In the genomic region with DNA sequence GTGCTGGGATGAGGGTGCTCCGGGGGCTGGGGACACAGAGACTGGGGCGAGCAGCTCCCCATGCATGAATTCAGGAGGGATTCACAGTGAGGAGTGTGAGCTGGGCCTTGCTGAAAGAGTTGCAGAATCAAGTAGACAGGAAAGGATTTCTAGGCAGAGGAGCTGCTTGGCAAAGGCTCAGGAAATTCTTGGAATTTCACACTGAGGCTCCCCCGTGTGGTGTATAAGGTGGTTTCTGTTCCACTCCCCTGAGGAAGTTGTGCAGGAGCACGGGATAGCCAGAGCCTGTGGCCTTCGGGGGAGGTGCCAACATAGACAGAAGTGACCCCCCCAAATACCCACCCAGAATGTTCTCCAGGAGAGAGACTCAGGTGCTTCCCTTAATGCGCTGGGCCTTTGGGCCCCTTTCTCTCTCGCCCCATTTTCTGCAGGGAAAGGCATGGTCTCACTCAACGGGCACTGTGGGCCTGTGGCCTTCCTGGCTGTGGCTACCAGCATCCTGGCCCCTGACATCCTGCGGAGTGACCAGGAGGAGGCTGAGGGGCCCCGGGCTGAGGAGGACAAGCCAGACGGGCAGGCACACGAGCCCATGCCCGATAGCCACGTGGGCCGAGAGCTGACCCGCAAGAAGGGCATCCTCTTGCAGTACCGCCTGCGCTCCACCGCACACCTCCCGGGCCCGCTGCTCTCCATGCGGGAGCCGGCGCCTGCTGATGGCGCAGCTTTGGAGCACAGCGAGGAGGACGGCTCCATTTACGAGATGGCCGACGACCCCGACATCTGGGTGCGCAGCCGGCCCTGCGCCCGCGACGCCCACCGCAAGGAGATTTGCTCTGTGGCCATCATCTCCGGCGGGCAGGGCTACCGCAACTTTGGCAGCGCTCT, we compare ENCODE assay signal across 8 cellular contexts. TPM values are rescaled to one million over a fixed set of nuclear protein-coding genes. Genes with fewer than 3 reads are reported as not detected.
DNase-seq lines count a peak whose midpoint lies in the region; ATAC-seq and TF ChIP-seq lines count a peak whose summit lies in the region.

No MANE protein-coding gene starts in this region.

- no peak overlapping the region for H3K27ac ChIP-seq in neural progenitor cell

- H3K27me3 Mint-ChIP-seq in neural progenitor cell (ENCODE audit: insufficient read depth, low read depth), result peaks cover 5% of the 10 kb centered on the region

- ATAC-seq in HG03469 (IDR thresholded peaks at IDR 0.05; ENCODE audit: unreplicated experiment) (no peak), GM18861 (IDR thresholded peaks at IDR 0.05; ENCODE audit: unreplicated experiment) (no peak), GM19455 (IDR thresholded peaks at IDR 0.05; ENCODE audit: unreplicated experiment) (no peak)

- H3K4me3 Mint-ChIP-seq in neural progenitor cell, result no peak overlapping the region

- POLR2A ChIA-PET in GM10248 (lab: Yijun Ruan, JAX), result no interaction called here

- no peak overlapping the region for H3K9ac ChIP-seq in neural progenitor cell

- H2AFZ ChIP-seq in neural progenitor cell (replicated peaks), result no peak overlapping the region

- TF ChIP-seq CTCF in neural progenitor cell (IDR thresholded peaks at IDR 0.05) (peak; percentile 60), GM10248 (IDR thresholded peaks at IDR 0.05; ENCODE audit: control extremely low read depth, extremely low read depth, low read depth, missing control alignments) (no peak)

- DNase-seq in DMS 273 (lab: John Stamatoyannopoulos, UW; ENCODE audit: unreplicated experiment), result peak; percentile 83
- DNase-seq in RKO (ENCODE audit: low spot score), result peak; percentile 51
- DNase-seq in fibroblast of peridontal ligament (ENCODE audit: extremely low read depth), result peak; percentile 60
- peak; percentile 73 for DNase-seq in neural progenitor cell (ENCODE audit: low spot score)
- DNase-seq in GM10248 (ENCODE audit: extremely low spot score), result no peak

- peaks cover 8% of the 10 kb centered on the region for H3F3A ChIP-seq in neural progenitor cell (ENCODE audit: low read depth)

- H3K4me1 Mint-ChIP-seq in neural progenitor cell, result peaks cover 22% of the 10 kb centered on the region

- H3K4me3 ChIP-seq in neural progenitor cell, result no peak overlapping the region

- H3K36me3 Mint-ChIP-seq in neural progenitor cell, result no peaks in the 10 kb centered on the region

- no peaks in the 10 kb centered on the region for H3K27me3 ChIP-seq in neural progenitor cell

- no peaks in the 10 kb centered on the region for H3K79me2 ChIP-seq in neural progenitor cell (ENCODE audit: low read depth)

- CTCF ChIA-PET in GM10248 (lab: Yijun Ruan, JAX), result no interaction called here

- H4K20me1 ChIP-seq in neural progenitor cell (ENCODE audit: low read depth), result peaks cover under 1% of the 10 kb centered on the region

- H3K4me1 ChIP-seq in neural progenitor cell, result peaks cover 16% of the 10 kb centered on the region

- H3K4me2 ChIP-seq in neural progenitor cell, result no peak overlapping the region

- H3K27ac Mint-ChIP-seq in neural progenitor cell, result peak overlapping the region; percentile 90

- H3K36me3 ChIP-seq in neural progenitor cell, result no peaks in the 10 kb centered on the region

- no peaks in the 10 kb centered on the region for H3K9me3 ChIP-seq in neural progenitor cell (ENCODE audit: low read depth)

- H3K9me3 Mint-ChIP-seq in neural progenitor cell, result no peaks in the 10 kb centered on the region

RNA-seq across cellular contexts. Expression of gene ACTL8, which starts 58.5 kb away (rescaled TPM):
- total RNA-seq in neural progenitor cell (ENCODE audit: low replicate concordance), result 0.15 TPM in 1 of 2 replicates, not detected in the other
